In genomic region chrX:154516655-154517100, GRCh38 we compare ENCODE assay signal across 8 cellular contexts. TPM values are rescaled to one million over a fixed set of nuclear protein-coding genes. Genes with fewer than 3 reads are reported as not detected.
DNase-seq lines count a peak whose midpoint lies in the region; ATAC-seq, FAIRE-seq and TF ChIP-seq lines count a peak whose summit lies in the region.

No MANE protein-coding gene starts in this region.

- peak overlapping the region; percentile 91 for H3K4me2 ChIP-seq in DOHH2 (ENCODE audit: low read length)
- peak overlapping the region; percentile 99 for H3K4me2 ChIP-seq in K562 (ENCODE audit: insufficient read depth, low read length)

- H3K4me1 Mint-ChIP-seq in stimulated activated naive B cell treated with anti-CD40 and anti-IgM and Interleukin-4, amounts not matched to agents 10 μg/mL and 1 μg/mL and 100 μg/mL, for 72 hours: peaks cover 11 to 17% of the 10 kb centered on the region in 2 donors

- no peak for TF ChIP-seq EP300 in K562 (IDR thresholded peaks at IDR 0.05; ENCODE audit: low read length)

- H2AFZ ChIP-seq in K562 (ENCODE audit: low read depth, low read length): peak overlapping the region; percentile 98

- peaks cover 16% of the 10 kb centered on the region for H3K79me2 ChIP-seq in DOHH2 (ENCODE audit: control insufficient read depth, low read length)
- H3K79me2 ChIP-seq in K562 (ENCODE audit: control insufficient read depth, insufficient read depth, low read length): peaks cover 25% of the 10 kb centered on the region

- POLR2A ChIA-PET in K562 (lab: Yijun Ruan, JAX): interaction anchor here (0.6 to 1.7 kb wide), 7 partner anchors 11 to 148 kb away, joined by 3 to 8 read pairs (median 3); partner anchors contain the start of gene SLC10A3

- H3K9me3 ChIP-seq in DOHH2 (ENCODE audit: control insufficient read depth, insufficient read depth, low read length) (no peaks in the 10 kb centered on the region), K562 (replicated peaks; ENCODE audit: control insufficient read depth, insufficient read depth, low read depth, low read length) (no peaks in the 10 kb centered on the region)

- TF ChIP-seq CTCF in DOHH2 (IDR thresholded peaks at IDR 0.05; ENCODE audit: low read depth, low read length, poor library complexity, severe bottlenecking) (no peak), HL-60 (IDR thresholded peaks at IDR 0.05; ENCODE audit: insufficient read depth, low read length) (no peak), K562 (IDR thresholded peaks at IDR 0.05 in 2 of 3, conservative IDR thresholded peaks at IDR 0.05 in 1 of 3; ENCODE audit: insufficient read depth in 2 of 3, low read depth in 1 of 3, low read length in 3 of 3) (no peak)

- peak overlapping the region; percentile 88 for H3K27ac Mint-ChIP-seq in stimulated activated naive B cell treated with anti-CD40 and anti-IgM and Interleukin-4, amounts not matched to agents 10 μg/mL and 1 μg/mL and 100 μg/mL, for 72 hours

- no peak for DNase-seq in HL-60 (ENCODE audit: low read depth in 1 of 2, low spot score in 1 of 2)
- no peak for DNase-seq in K562 (ENCODE audit: extremely low read depth in 1 of 4, low spot score in 3 of 4)
- DNase-seq in iris pigment epithelial cell (ENCODE audit: low read depth): peak; percentile 71
- DNase-seq in stimulated activated naive B cell treated with anti-CD40 and anti-IgM and Interleukin-4, amounts not matched to agents 10 μg/mL and 1 μg/mL and 100 μg/mL, for 72 hours: no peak
- no peak for DNase-seq in ACHN

- peaks cover 2 to 12% of the 10 kb centered on the region in 2 donors for H3K36me3 Mint-ChIP-seq in stimulated activated naive B cell treated with anti-CD40 and anti-IgM and Interleukin-4, amounts not matched to agents 10 μg/mL and 1 μg/mL and 100 μg/mL, for 72 hours

- H3K9me3 Mint-ChIP-seq in stimulated activated naive B cell treated with anti-CD40 and anti-IgM and Interleukin-4, amounts not matched to agents 10 μg/mL and 1 μg/mL and 100 μg/mL, for 72 hours: no peaks in the 10 kb centered on the region

- no peak for FAIRE-seq in K562 (lab: Jason Lieb, UNC)

- H3K9me2 ChIP-seq in DOHH2 (replicated peaks; ENCODE audit: control insufficient read depth, low read length): no peaks in the 10 kb centered on the region

- no peak for TF ChIP-seq RAD21 in K562 (CRISPR knock-in tag; conservative IDR thresholded peaks at IDR 0.05 in 1 of 2, IDR thresholded peaks at IDR 0.05 in 1 of 2)

- H3K9me1 ChIP-seq in K562 (ENCODE audit: control insufficient read depth, insufficient read depth, low read length): no peaks in the 10 kb centered on the region

- 11% methylated on average over 16 of the region's 19 CpGs for WGBS in K562 (ENCODE audit: insufficient coverage, low coverage, missing lambda C conversion rate)

- ATAC-seq in K562: peak; percentile 6
- peak in 1 of 2 donors; percentile 6 for ATAC-seq in stimulated activated naive B cell treated with anti-CD40 and anti-IgM and Interleukin-4, amounts not matched to agents 10 μg/mL and 1 μg/mL and 100 μg/mL, for 72 hours (replicated peaks)
- no peak for ATAC-seq in HG03439 (IDR thresholded peaks at IDR 0.05; ENCODE audit: unreplicated experiment)
- ATAC-seq in HG03108 (IDR thresholded peaks at IDR 0.05; ENCODE audit: unreplicated experiment): no peak

- no peaks in the 10 kb centered on the region for H3K27me3 ChIP-seq in DOHH2 (ENCODE audit: control insufficient read depth, low read length)
- no peaks in the 10 kb centered on the region for H3K27me3 ChIP-seq in HL-60 (ENCODE audit: insufficient read depth, poor library complexity, severe bottlenecking)
- H3K27me3 ChIP-seq in K562 (ENCODE audit: control insufficient read depth in 2 of 2, insufficient read depth in 2 of 2, low read length in 2 of 2): no peaks in the 10 kb centered on the region

- H3K27ac ChIP-seq in DOHH2 (ENCODE audit: low read depth, low read length) (no peak overlapping the region), HL-60 (replicated peaks) (peak overlapping the region; percentile 65), K562 (ENCODE audit: extremely low read depth, low read depth, low read length) (peak overlapping the region; percentile 90)

- H4K20me1 ChIP-seq in DOHH2 (ENCODE audit: control insufficient read depth, insufficient read depth, low read depth, low read length): no peaks in the 10 kb centered on the region
- H4K20me1 ChIP-seq in K562 (replicated peaks; ENCODE audit: control insufficient read depth, insufficient read depth, low read length): no peaks in the 10 kb centered on the region

- H3K36me3 ChIP-seq in DOHH2 (ENCODE audit: control insufficient read depth, low read length) (peaks cover 4% of the 10 kb centered on the region; the same call in 1 of the 2 replicates), K562 (ENCODE audit: control insufficient read depth, insufficient read depth, low read length) (peaks cover 10% of the 10 kb centered on the region; the same call in 2 of the 3 replicates)

- H3K4me1 ChIP-seq in DOHH2 (ENCODE audit: control insufficient read depth, low read length): peaks cover 15% of the 10 kb centered on the region
- peaks cover 13 to 34% of the 10 kb centered on the region in 2 experiments; a peak in 4 of 5 replicates for H3K4me1 ChIP-seq in K562 (replicated peaks in 1 of 2; ENCODE audit: control insufficient read depth in 2 of 2, insufficient read depth in 2 of 2, low read length in 2 of 2)

- peak overlapping the region; percentile 83 to 95 for H3K4me3 Mint-ChIP-seq in stimulated activated naive B cell treated with anti-CD40 and anti-IgM and Interleukin-4, amounts not matched to agents 10 μg/mL and 1 μg/mL and 100 μg/mL, for 72 hours

- H3K4me3 ChIP-seq in DOHH2 (ENCODE audit: low read length) (peak overlapping the region; percentile 78), HL-60 (replicated peaks; ENCODE audit: insufficient read depth, low read length) (peak overlapping the region; percentile 53), K562 (peak overlapping the region; percentile 89)

- peak overlapping the region; percentile 78 to 93 for H3K9ac ChIP-seq in K562 (ENCODE audit: insufficient read depth in 1 of 2, low read depth in 2 of 2, low read length in 2 of 2)

- intact Hi-C loops in K562 (cut with micrococcal nuclease): loop anchor here (5.0 kb wide), 1 partner anchor 34 kb away; no protein-coding TSS in a partner anchor

- in situ Hi-C loops in K562 (cut with MboI) (no loop called here), ACHN (cut with HindIII; ENCODE audit: low pct_ligation_motif_present, low pct_unique_long_range_greater_than_20kb, low sequenced_read_pairs) (no loop called here)

- H3F3A ChIP-seq in DOHH2 (ENCODE audit: control insufficient read depth, insufficient read depth): no peaks in the 10 kb centered on the region

- BruUV-seq in K562 (replicated peaks; lab: Mats Ljungman, UMichigan): TSS peak; percentile 97

- no peaks in the 10 kb centered on the region for H3K27me3 Mint-ChIP-seq in stimulated activated naive B cell treated with anti-CD40 and anti-IgM and Interleukin-4, amounts not matched to agents 10 μg/mL and 1 μg/mL and 100 μg/mL, for 72 hours

- CTCF ChIA-PET in K562 (lab: Yijun Ruan, JAX; ENCODE audit: low intra/inter-chr PET ratio): interaction anchor here (0.6 kb wide), 1 partner anchor 427 kb away, joined by 4 read pairs; no protein-coding TSS in a partner anchor

- TF ChIP-seq POLR2A in K562 (conservative IDR thresholded peaks at IDR 0.05): no peak

RNA-seq across cellular contexts. Expression of gene FAM3A, which starts 0.6 kb away (rescaled TPM):
- total RNA-seq in K562 (2011; cell fraction: chromatin; rRNA removed; ENCODE audit: low replicate concordance): 62.3 and 136 TPM in 2 replicates
- total RNA-seq in K562 (2011; cell fraction: nucleolus; rRNA removed): 135 and 139 TPM in 2 replicates
- total RNA-seq in K562 (2011; cell fraction: nucleoplasm; rRNA removed): 84.9 and 88.7 TPM in 2 replicates
- total RNA-seq in K562 (2014; rRNA removed): 53.3 and 67.6 TPM in 2 replicates
- total RNA-seq in K562 (2014; rRNA removed; fragmentation: Illumina TruSeq; extraction: Trizol): 6.6 and 10.0 TPM in 2 replicates
- 27.0 and 32.3 TPM in 2 replicates for total RNA-seq in K562 (2015; rRNA removed; fragmentation: Illumina TruSeq; extraction: Trizol)
- total RNA-seq in K562 (2021): 68.9 and 70.6 TPM in 2 replicates
- 29.2 and 44.1 TPM in 2 replicates for polyA plus RNA-seq in K562 (2011; rRNA removed)
- 45.6 and 88.5 TPM in 2 replicates for polyA plus RNA-seq in K562 (2011; cell fraction: cytosol; rRNA removed)
- 159 and 221 TPM in 2 replicates for polyA plus RNA-seq in K562 (2011; cell fraction: nucleus; rRNA removed)
- 47.8 and 77.3 TPM in 2 replicates for polyA plus RNA-seq in K562 (2012)
- 24.2 and 44.9 TPM in 2 replicates for polyA plus RNA-seq in K562 (2014; fragmentation: Illumina TruSeq; extraction: Trizol)
- 1 to 10 TPM in 1 of 2 experiments, under 1 TPM in 1; 0.75 to 1.8 TPM for polyA plus RNA-seq in K562 (2014; fragmentation: Nextera tagmentation; extraction: Ambion mirVana)
- 62.9 and 66.7 TPM in 2 replicates for polyA plus RNA-seq in K562 (2014; rRNA removed)
- 7.6 and 13.4 TPM in 2 replicates for polyA minus RNA-seq in K562 (2011; rRNA and poly(A)+ RNA removed)
- polyA minus RNA-seq in K562 (2011; cell fraction: cytosol; rRNA and poly(A)+ RNA removed): 25.1 and 30.7 TPM in 2 replicates
- polyA minus RNA-seq in K562 (2011; cell fraction: nucleus; rRNA and poly(A)+ RNA removed): 25.2 and 34.2 TPM in 2 replicates

RNA-seq across cellular contexts. Expression of gene SLC10A3, which starts 26.2 kb away (rescaled TPM):
- 11.1 and 43.4 TPM in 2 replicates for total RNA-seq in K562 (2011; cell fraction: chromatin; rRNA removed; ENCODE audit: low replicate concordance)
- total RNA-seq in K562 (2011; cell fraction: nucleolus; rRNA removed): 58.4 and 62.9 TPM in 2 replicates
- total RNA-seq in K562 (2011; cell fraction: nucleoplasm; rRNA removed): 27.9 and 31.5 TPM in 2 replicates
- total RNA-seq in K562 (2014; rRNA removed) (21.7 and 28.6 TPM in 2 replicates), K562 (2014; rRNA removed; fragmentation: Illumina TruSeq; extraction: Trizol) (5.5 and 9.6 TPM in 2 replicates), K562 (2015; rRNA removed; fragmentation: Illumina TruSeq; extraction: Trizol) (19.7 and 20.7 TPM in 2 replicates), K562 (2021) (30.6 and 31.6 TPM in 2 replicates)
- polyA plus RNA-seq in K562 (2011; rRNA removed) (10.7 and 15.1 TPM in 2 replicates), K562 (2014; fragmentation: Illumina TruSeq; extraction: Trizol) (16.7 and 33.1 TPM in 2 replicates), K562 (2014; fragmentation: Nextera tagmentation; extraction: Ambion mirVana) (1 to 10 TPM; 5.2 to 6.0 TPM), K562 (2014; rRNA removed) (26.2 and 33.4 TPM in 2 replicates)
- polyA plus RNA-seq in K562 (2011; cell fraction: cytosol; rRNA removed): 16.7 and 48.0 TPM in 2 replicates
- polyA plus RNA-seq in K562 (2011; cell fraction: nucleus; rRNA removed): 25.2 and 42.1 TPM in 2 replicates
- 32.7 and 34.9 TPM in 2 replicates for polyA plus RNA-seq in K562 (2012)
- polyA minus RNA-seq in K562 (2011; rRNA and poly(A)+ RNA removed): 4.8 and 7.1 TPM in 2 replicates
- 14.8 and 15.9 TPM in 2 replicates for polyA minus RNA-seq in K562 (2011; cell fraction: cytosol; rRNA and poly(A)+ RNA removed)
- polyA minus RNA-seq in K562 (2011; cell fraction: nucleus; rRNA and poly(A)+ RNA removed): 13.5 and 16.4 TPM in 2 replicates

RNA-seq across cellular contexts. Expression of gene G6PD, which starts 30.0 kb away (rescaled TPM):
- 99.3 and 369 TPM in 2 replicates for total RNA-seq in K562 (2011; cell fraction: chromatin; rRNA removed; ENCODE audit: low replicate concordance)
- 201 and 212 TPM in 2 replicates for total RNA-seq in K562 (2011; cell fraction: nucleolus; rRNA removed)
- total RNA-seq in K562 (2011; cell fraction: nucleoplasm; rRNA removed): 122 and 126 TPM in 2 replicates
- total RNA-seq in K562 (2014; rRNA removed) (80.2 and 104 TPM in 2 replicates), K562 (2014; rRNA removed; fragmentation: Illumina TruSeq; extraction: Trizol) (28.7 and 44.7 TPM in 2 replicates), K562 (2015; rRNA removed; fragmentation: Illumina TruSeq; extraction: Trizol) (66.4 and 73.6 TPM in 2 replicates), K562 (2021) (205 and 212 TPM in 2 replicates)
- polyA plus RNA-seq in K562 (2011; rRNA removed) (44.6 and 133 TPM in 2 replicates), K562 (2014; fragmentation: Illumina TruSeq; extraction: Trizol) (222 and 260 TPM in 2 replicates), K562 (2014; fragmentation: Nextera tagmentation; extraction: Ambion mirVana) (10 to 100 TPM in 1 of 2 experiments, 1 to 10 TPM in 1; 2.9 to 18.3 TPM), K562 (2014; rRNA removed) (86.3 and 104 TPM in 2 replicates)
- 69.2 and 84.8 TPM in 2 replicates for polyA plus RNA-seq in K562 (2011; cell fraction: cytosol; rRNA removed)
- 266 and 292 TPM in 2 replicates for polyA plus RNA-seq in K562 (2011; cell fraction: nucleus; rRNA removed)
- 217 and 238 TPM in 2 replicates for polyA plus RNA-seq in K562 (2012)
- 39.7 and 47.5 TPM in 2 replicates for polyA minus RNA-seq in K562 (2011; rRNA and poly(A)+ RNA removed)
- 94.5 and 147 TPM in 2 replicates for polyA minus RNA-seq in K562 (2011; cell fraction: cytosol; rRNA and poly(A)+ RNA removed)
- 96.3 and 128 TPM in 2 replicates for polyA minus RNA-seq in K562 (2011; cell fraction: nucleus; rRNA and poly(A)+ RNA removed)

RNA-seq across cellular contexts. Expression of gene UBL4A, which starts 30.3 kb away (rescaled TPM):
- total RNA-seq in K562 (2011; cell fraction: chromatin; rRNA removed; ENCODE audit: low replicate concordance): 21.7 and 76.7 TPM in 2 replicates
- total RNA-seq in K562 (2011; cell fraction: nucleolus; rRNA removed): 85.0 and 90.5 TPM in 2 replicates
- total RNA-seq in K562 (2011; cell fraction: nucleoplasm; rRNA removed): 36.0 and 48.8 TPM in 2 replicates
- total RNA-seq in K562 (2014; rRNA removed): 140 and 170 TPM in 2 replicates
- 51.5 and 69.9 TPM in 2 replicates for total RNA-seq in K562 (2014; rRNA removed; fragmentation: Illumina TruSeq; extraction: Trizol)
- 99.9 and 100 TPM in 2 replicates for total RNA-seq in K562 (2015; rRNA removed; fragmentation: Illumina TruSeq; extraction: Trizol)
- 120 TPM in 2 replicates for total RNA-seq in K562 (2021)
- 73.9 and 78.4 TPM in 2 replicates for polyA plus RNA-seq in K562 (2011; rRNA removed)
- polyA plus RNA-seq in K562 (2011; cell fraction: cytosol; rRNA removed): 99.1 and 201 TPM in 2 replicates
- 55.9 and 76.2 TPM in 2 replicates for polyA plus RNA-seq in K562 (2011; cell fraction: nucleus; rRNA removed)
- polyA plus RNA-seq in K562 (2012): 93.8 and 109 TPM in 2 replicates
- 101 and 112 TPM in 2 replicates for polyA plus RNA-seq in K562 (2014; fragmentation: Illumina TruSeq; extraction: Trizol)
- 10 to 100 TPM; 15.2 to 31.7 TPM for polyA plus RNA-seq in K562 (2014; fragmentation: Nextera tagmentation; extraction: Ambion mirVana)
- polyA plus RNA-seq in K562 (2014; rRNA removed): 115 and 119 TPM in 2 replicates
- polyA minus RNA-seq in K562 (2011; rRNA and poly(A)+ RNA removed): 46.0 and 65.1 TPM in 2 replicates
- 73.7 and 77.5 TPM in 2 replicates for polyA minus RNA-seq in K562 (2011; cell fraction: cytosol; rRNA and poly(A)+ RNA removed)
- polyA minus RNA-seq in K562 (2011; cell fraction: nucleus; rRNA and poly(A)+ RNA removed): 31.8 and 40.9 TPM in 2 replicates

RNA-seq across cellular contexts. Expression of gene IKBKG, which starts 30.7 kb away (rescaled TPM):
- 24.9 and 66.1 TPM in 2 replicates for total RNA-seq in K562 (2011; cell fraction: chromatin; rRNA removed; ENCODE audit: low replicate concordance)
- total RNA-seq in K562 (2011; cell fraction: nucleolus; rRNA removed): 52.9 and 57.4 TPM in 2 replicates
- 30.5 and 36.4 TPM in 2 replicates for total RNA-seq in K562 (2011; cell fraction: nucleoplasm; rRNA removed)
- total RNA-seq in K562 (2014; rRNA removed): 28.2 and 45.3 TPM in 2 replicates
- 6.8 and 10.6 TPM in 2 replicates for total RNA-seq in K562 (2014; rRNA removed; fragmentation: Illumina TruSeq; extraction: Trizol)
- 21.9 and 22.2 TPM in 2 replicates for total RNA-seq in K562 (2015; rRNA removed; fragmentation: Illumina TruSeq; extraction: Trizol)
- total RNA-seq in K562 (2021): 46.2 and 51.8 TPM in 2 replicates
- polyA plus RNA-seq in K562 (2011; rRNA removed): 23.4 and 29.9 TPM in 2 replicates
- 34.4 and 69.6 TPM in 2 replicates for polyA plus RNA-seq in K562 (2011; cell fraction: cytosol; rRNA removed)
- polyA plus RNA-seq in K562 (2011; cell fraction: nucleus; rRNA removed): 90.6 and 112 TPM in 2 replicates
- 32.7 and 39.8 TPM in 2 replicates for polyA plus RNA-seq in K562 (2012)
- polyA plus RNA-seq in K562 (2014; fragmentation: Illumina TruSeq; extraction: Trizol): 18.6 and 29.3 TPM in 2 replicates
- polyA plus RNA-seq in K562 (2014; fragmentation: Nextera tagmentation; extraction: Ambion mirVana): under 1 TPM; 0.68 to 0.99 TPM
- polyA plus RNA-seq in K562 (2014; rRNA removed): 52.9 and 60.0 TPM in 2 replicates
- polyA minus RNA-seq in K562 (2011; rRNA and poly(A)+ RNA removed): 4.2 and 5.7 TPM in 2 replicates
- 16.6 and 19.2 TPM in 2 replicates for polyA minus RNA-seq in K562 (2011; cell fraction: cytosol; rRNA and poly(A)+ RNA removed)
- polyA minus RNA-seq in K562 (2011; cell fraction: nucleus; rRNA and poly(A)+ RNA removed): 19.4 and 22.9 TPM in 2 replicates
